ENCODE assay signal across 8 cellular contexts in genomic region chr6:127117979-127118504, GRCh38. TPM values are rescaled to one million over a fixed set of nuclear protein-coding genes. Genes with fewer than 3 reads are reported as not detected.
DNase-seq lines count a peak whose midpoint lies in the region; TF ChIP-seq lines count a peak whose summit lies in the region.

No MANE protein-coding gene starts in this region.

- peaks cover 92% of the 10 kb centered on the region for H3K27me3 ChIP-seq in left ventricle myocardium inferior (ENCODE audit: low read depth)

- TF ChIP-seq CTCF in GM10248 (IDR thresholded peaks at IDR 0.05; ENCODE audit: control extremely low read depth, extremely low read depth, low read depth, missing control alignments) (no peak), left ventricle myocardium inferior (IDR thresholded peaks at IDR 0.05; ENCODE audit: borderline replicate concordance) (no peak)

- peaks cover 38% of the 10 kb centered on the region for H3K4me1 ChIP-seq in left ventricle myocardium inferior

- DNase-seq in GM10248 (ENCODE audit: extremely low spot score) (peak; percentile 9), SK-N-DZ (ENCODE audit: low spot score) (peak; percentile 36), left ventricle myocardium inferior (no peak), skeletal muscle cell (ENCODE audit: low read depth) (no peak), head of caudate nucleus (no peak), NOMO-1 (lab: John Stamatoyannopoulos, UW; ENCODE audit: unreplicated experiment in 2 of 2) (no peak), NCI-H510A (lab: John Stamatoyannopoulos, UW) (no peak), GM19240 (ENCODE audit: insufficient read length, low spot score) (no peak)

- H3K9me3 ChIP-seq in left ventricle myocardium inferior (replicated peaks), result no peaks in the 10 kb centered on the region

- POLR2A ChIA-PET in GM10248 (lab: Yijun Ruan, JAX), result interaction anchor here (0.6 kb wide), 1 partner anchor 1804 kb away, joined by 9 read pairs; no protein-coding TSS in a partner anchor

- CTCF ChIA-PET in GM10248 (lab: Yijun Ruan, JAX), result no interaction called here

- no peak overlapping the region for H3K27ac ChIP-seq in left ventricle myocardium inferior (replicated peaks)

- intact Hi-C loops in left ventricle myocardium inferior (cut with micrococcal nuclease) (no loop called here), head of caudate nucleus (cut with DNase I) (loop anchor here (10.0 kb wide), 1 partner anchor 1123 kb away; no protein-coding TSS in a partner anchor)

- H3K36me3 ChIP-seq in left ventricle myocardium inferior, result no peaks in the 10 kb centered on the region

- H3K4me3 ChIP-seq in left ventricle myocardium inferior (peak overlapping the region; percentile 66), skeletal muscle cell (ENCODE audit: low read depth, low read length) (peak overlapping the region; percentile 53)

RNA-seq across cellular contexts. Expression of gene RSPO3, which starts 0.4 kb away (rescaled TPM):
- polyA plus RNA-seq in SK-N-DZ (2014; cell fraction: cytosol; rRNA removed), result not detected in 2 replicates
- 0.65 TPM in 1 of 2 replicates, not detected in the other for polyA plus RNA-seq in SK-N-DZ (2014; cell fraction: nucleus; rRNA removed)
- total RNA-seq in left ventricle myocardium inferior, result 0.27 TPM

Comparison
In these comparisons a context has a peak if more than half of its experiments do, and no peak if none do; other contexts are left out.
1. DNase-seq: peak in GM10248 (single experiment) and SK-N-DZ (single experiment); none in left ventricle myocardium inferior (single experiment), skeletal muscle cell (single experiment), head of caudate nucleus (0 of 42), NOMO-1 (0 of 2), NCI-H510A (single experiment) and GM19240 (single experiment).